In genomic region chr19:41876847-41877489, GRCh38 we compare ENCODE assay signal across 9 cellular contexts. TPM values are rescaled to one million over a fixed set of nuclear protein-coding genes. Genes with fewer than 3 reads are reported as not detected.
DNase-seq lines count a peak whose midpoint lies in the region; ATAC-seq, FAIRE-seq and TF ChIP-seq lines count a peak whose summit lies in the region.
"Had no signal": no experiment of that assay in that cellular context is flagged by ENCODE, and none has a peak within 500 bp of the region (broad histone marks: within the 10 kb centered on the region; RNA-seq: fewer than 3 reads in every experiment).

TSS of gene CD79A (plus strand) at chr19:41877279. CDS start at chr19:41877305, 26 bp downstream.

- peaks cover 70% of the 10 kb centered on the region for H3F3A ChIP-seq in DOHH2 (ENCODE audit: control insufficient read depth, insufficient read depth)

- H3K9me3 ChIP-seq in DOHH2 (ENCODE audit: control insufficient read depth, insufficient read depth, low read length) (no peaks in the 10 kb centered on the region), colonic mucosa (no peaks in the 10 kb centered on the region)

- H4K20me1 ChIP-seq in DOHH2 (ENCODE audit: control insufficient read depth, insufficient read depth, low read depth, low read length) = no peaks in the 10 kb centered on the region

- H3K79me2 ChIP-seq in DOHH2 (ENCODE audit: control insufficient read depth, low read length) = peaks cover 35% of the 10 kb centered on the region

- H3K9me2 ChIP-seq in DOHH2 (replicated peaks; ENCODE audit: control insufficient read depth, low read length) = no peaks in the 10 kb centered on the region

- H3K4me2 ChIP-seq in DOHH2 (ENCODE audit: low read length) = peak within 1 kb of the TSS; percentile 93

- ATAC-seq in HG03159 (IDR thresholded peaks at IDR 0.05; ENCODE audit: unreplicated experiment) = peak; percentile 55

- DNase-seq in colonic mucosa = no peak
- DNase-seq in iPS-NIHi7 (ENCODE audit: extremely low spot score) = no peak
- DNase-seq in RCC 7860 (ENCODE audit: low spot score) = no peak
- no peak for DNase-seq in stimulated activated CD4-positive, alpha-beta T cell treated with anti-CD3 and anti-CD28 coated beads, Interleukin-4, amount 100 ng/mL, for 24 hours
- no peak for DNase-seq in LoVo (ENCODE audit: low spot score)
- DNase-seq: activated gamma-delta T cell had no signal

- H3K4me1 ChIP-seq in DOHH2 (ENCODE audit: control insufficient read depth, low read length) (peaks cover 86% of the 10 kb centered on the region), colonic mucosa (no peaks in the 10 kb centered on the region)

- H3K27ac ChIP-seq in DOHH2 (ENCODE audit: low read depth, low read length) = peak within 1 kb of the TSS; percentile 99
- H3K27ac ChIP-seq in colonic mucosa = peak within 1 kb of the TSS; percentile 6

- no peak for FAIRE-seq in RCC 7860 (lab: Jason Lieb, UNC)

- peaks cover 59% of the 10 kb centered on the region for H3K36me3 ChIP-seq in DOHH2 (ENCODE audit: control insufficient read depth, low read length)
- H3K36me3 ChIP-seq in colonic mucosa = no peaks in the 10 kb centered on the region

- H3K4me3 ChIP-seq in DOHH2 (ENCODE audit: low read length) (peak within 1 kb of the TSS; percentile 91), colonic mucosa (no peak within 1 kb of the TSS)

- peak within 1 kb of the TSS; percentile 40 to 60 for H3K9ac ChIP-seq in colonic mucosa (ENCODE audit: low read depth in 2 of 2, low read length in 2 of 2)

- intact Hi-C loops in colonic mucosa (cut with DNase I) = no loop called here

- TF ChIP-seq POLR2A in GM19193 (IDR thresholded peaks at IDR 0.05; ENCODE audit: extremely low read depth, insufficient read depth, insufficient read length) = peak; percentile 81

- TF ChIP-seq CTCF in DOHH2 (IDR thresholded peaks at IDR 0.05; ENCODE audit: low read depth, low read length, poor library complexity, severe bottlenecking) (no peak), colonic mucosa (IDR thresholded peaks at IDR 0.05) (no peak)

- H3K27me3 ChIP-seq in DOHH2 (ENCODE audit: control insufficient read depth, low read length) (no peaks in the 10 kb centered on the region; the same call in 1 of the 2 replicates), colonic mucosa (no peaks in the 10 kb centered on the region)

RNA-seq across cellular contexts. Expression of gene CD79A, which starts in this region (rescaled TPM):
- total RNA-seq in colonic mucosa = 1 to 10 TPM; 3.5 to 3.8 TPM
